ENCODE assay signal across 18 cellular contexts in genomic region chr5:36887532-36887931, GRCh38. TPM values are rescaled to one million over a fixed set of nuclear protein-coding genes. Genes with fewer than 3 reads are reported as not detected.
DNase-seq lines count a peak whose midpoint lies in the region; ATAC-seq and TF ChIP-seq lines count a peak whose summit lies in the region.
"Had no signal": no experiment of that assay in that cellular context is flagged by ENCODE, and none has a peak within 500 bp of the region (broad histone marks: within the 10 kb centered on the region; RNA-seq: fewer than 3 reads in every experiment).

No MANE protein-coding gene starts in this region.

- H3K4me2 ChIP-seq in PC-3 (ENCODE audit: low read length) (no peak overlapping the region), smooth muscle cell (no peak overlapping the region)
- H3K4me2 ChIP-seq: A549 had no signal

- H3K79me2 ChIP-seq in PC-3 (ENCODE audit: low read length), result peaks cover 95% of the 10 kb centered on the region
- H3K79me2 ChIP-seq in smooth muscle cell (ENCODE audit: low read depth), result peaks cover 97% of the 10 kb centered on the region

- H3K36me3 ChIP-seq in PC-3 (ENCODE audit: low read depth, low read length) (no peaks in the 10 kb centered on the region), smooth muscle cell (ENCODE audit: low read depth) (no peaks in the 10 kb centered on the region)
- H3K36me3 ChIP-seq: colonic mucosa had no signal

- H3F3A ChIP-seq in PC-3 (ENCODE audit: low read length, unreplicated experiment) (no peaks in the 10 kb centered on the region), smooth muscle cell (ENCODE audit: low read depth) (no peaks in the 10 kb centered on the region)

- DNase-seq in activated CD8-positive, alpha-beta memory T cell treated with anti-CD3 and anti-CD28 coated beads, Interleukin-2, amount 10 ng/mL, durations not matched to agents 7 days and 5 days, result no peak
- DNase-seq in activated CD8-positive, alpha-beta memory T cell treated with anti-CD3 and anti-CD28 coated beads, Interleukin-2, amount 50 U/mL, for 4 hours, result no peak
- peak; percentile 30 for DNase-seq in PC-3
- peak; percentile 80 for DNase-seq in epithelial cell of esophagus (ENCODE audit: low read depth)
- no peak for DNase-seq in smooth muscle cell (lab: John Stamatoyannopoulos, UW; ENCODE audit: unreplicated experiment)
- no peak for DNase-seq in dedifferentiated amniotic fluid mesenchymal stem cell (ENCODE audit: extremely low spot score)
- DNase-seq in NCI-H2107 treated with DMSO at 0.1 percent for 48 hours (lab: John Stamatoyannopoulos, UW; ENCODE audit: unreplicated experiment), result no peak
- DNase-seq: activated CD4-positive, alpha-beta T cell treated with anti-CD3 and anti-CD28 coated beads for 4 hours; amygdala; colonic mucosa; H9; head of caudate nucleus; kidney; upper lobe of left lung had no signal

- no peak overlapping the region for H2AFZ ChIP-seq in PC-3 (ENCODE audit: low read length)
- H2AFZ ChIP-seq in smooth muscle cell (ENCODE audit: low read depth), result no peak overlapping the region
- H2AFZ ChIP-seq: parathyroid adenoma had no signal

- POLR2A ChIA-PET in PC-3 (lab: Charles Lee; ENCODE audit: unreplicated experiment), result no interaction called here

- H3K4me1 ChIP-seq in PC-3 (ENCODE audit: insufficient read depth, low read length) (peaks cover 9% of the 10 kb centered on the region; the same call in 1 of the 2 replicates), smooth muscle cell (ENCODE audit: low read depth) (no peaks in the 10 kb centered on the region)
- H3K4me1 ChIP-seq: colonic mucosa had no signal

- CTCF ChIA-PET in activated CD8-positive, alpha-beta memory T cell treated with anti-CD3 and anti-CD28 coated beads, Interleukin-2, amount 10 ng/mL, durations not matched to agents 7 days and 5 days (lab: Charles Lee), result interaction anchor here (1.5 kb wide), 1 partner anchor 10 kb away, joined by 3 read pairs; no protein-coding TSS in a partner anchor
- CTCF ChIA-PET in PC-3 (lab: Charles Lee), result no interaction called here

- H3K4me1 Mint-ChIP-seq in activated CD8-positive, alpha-beta memory T cell treated with anti-CD3 and anti-CD28 coated beads, Interleukin-2, amount 10 ng/mL, durations not matched to agents 7 days and 5 days, result peaks cover 38% of the 10 kb centered on the region

- H3K9me2 ChIP-seq in PC-3 (replicated peaks; ENCODE audit: low read length), result no peaks in the 10 kb centered on the region

- H3K4me3 ChIP-seq in PC-3 (ENCODE audit: low read length), result no peak overlapping the region
- no peak overlapping the region for H3K4me3 ChIP-seq in epithelial cell of esophagus (ENCODE audit: low read length)
- no peak overlapping the region for H3K4me3 ChIP-seq in smooth muscle cell
- H3K4me3 ChIP-seq: A549, colonic mucosa, upper lobe of left lung had no signal

- TF ChIP-seq CTCF in PC-3 (conservative IDR thresholded peaks at IDR 0.05; ENCODE audit: low read depth, low read length) (no peak), epithelial cell of esophagus (IDR thresholded peaks at IDR 0.05; ENCODE audit: insufficient read depth, low read depth, low read length, missing control alignments) (no peak), smooth muscle cell (IDR thresholded peaks at IDR 0.05; ENCODE audit: borderline replicate concordance, insufficient read depth, poor library complexity, severe bottlenecking) (no peak)

- H3K27me3 ChIP-seq in PC-3 (ENCODE audit: low read length) (no peaks in the 10 kb centered on the region), smooth muscle cell (ENCODE audit: low read depth) (no peaks in the 10 kb centered on the region)
- H3K27me3 ChIP-seq: colonic mucosa, upper lobe of left lung had no signal

- H3K27me3 Mint-ChIP-seq in activated CD8-positive, alpha-beta memory T cell treated with anti-CD3 and anti-CD28 coated beads, Interleukin-2, amount 10 ng/mL, durations not matched to agents 7 days and 5 days, result no peaks in the 10 kb centered on the region

- H3K27ac ChIP-seq in PC-3 (ENCODE audit: low read length) (no peak overlapping the region), smooth muscle cell (ENCODE audit: low read depth) (peak overlapping the region; percentile 48)
- H3K27ac ChIP-seq: A549, colonic mucosa, parathyroid adenoma, upper lobe of left lung had no signal

- intact Hi-C loops in PC-3 (cut with micrococcal nuclease), result no loop called here

- H3K9ac ChIP-seq in PC-3 (ENCODE audit: low read length) (no peak overlapping the region), smooth muscle cell (ENCODE audit: low read depth) (peak overlapping the region; percentile 12)
- H3K9ac ChIP-seq: parathyroid adenoma had no signal

- H3K9me3 ChIP-seq in PC-3 (ENCODE audit: low read length) (no peaks in the 10 kb centered on the region), smooth muscle cell (replicated peaks; ENCODE audit: low read depth) (no peaks in the 10 kb centered on the region)
- H3K9me3 ChIP-seq: A549, colonic mucosa, upper lobe of left lung had no signal

- H4K20me1 ChIP-seq in PC-3 (ENCODE audit: low read length), result peaks cover 20% of the 10 kb centered on the region
- peaks cover 97% of the 10 kb centered on the region for H4K20me1 ChIP-seq in smooth muscle cell (ENCODE audit: low read depth)

- peaks cover 26% of the 10 kb centered on the region for H3K36me3 Mint-ChIP-seq in activated CD8-positive, alpha-beta memory T cell treated with anti-CD3 and anti-CD28 coated beads, Interleukin-2, amount 10 ng/mL, durations not matched to agents 7 days and 5 days

- no TSS peak for BruUV-seq in PC-3 (replicated peaks; lab: Mats Ljungman, UMichigan)

- ATAC-seq in activated CD8-positive, alpha-beta memory T cell treated with anti-CD3 and anti-CD28 coated beads, Interleukin-2, amount 10 ng/mL, durations not matched to agents 7 days and 5 days, result no peak
- ATAC-seq in PC-3 (peak; percentile 59), GM21360 (IDR thresholded peaks at IDR 0.05; ENCODE audit: unreplicated experiment) (no peak)
- ATAC-seq: A549 had no signal

- H3K9me3 Mint-ChIP-seq in activated CD8-positive, alpha-beta memory T cell treated with anti-CD3 and anti-CD28 coated beads, Interleukin-2, amount 10 ng/mL, durations not matched to agents 7 days and 5 days (ENCODE audit: low read depth), result peaks cover 2% of the 10 kb centered on the region

- peak overlapping the region; percentile 4 for H3K27ac Mint-ChIP-seq in activated CD8-positive, alpha-beta memory T cell treated with anti-CD3 and anti-CD28 coated beads, Interleukin-2, amount 10 ng/mL, durations not matched to agents 7 days and 5 days
- H3K27ac Mint-ChIP-seq: H9; T-helper 1 cell treated with Interleukin-12 subunit alpha and Interleukin-12 subunit beta and Interleukin-4 antibody, amounts not matched to agents 30 μg/mL and 1 μg/mL, for 36 hours had no signal

- H3K4me3 Mint-ChIP-seq in activated CD8-positive, alpha-beta memory T cell treated with anti-CD3 and anti-CD28 coated beads, Interleukin-2, amount 10 ng/mL, durations not matched to agents 7 days and 5 days, result no peak overlapping the region
- H3K4me3 Mint-ChIP-seq: H9; T-helper 1 cell treated with Interleukin-12 subunit alpha and Interleukin-12 subunit beta and Interleukin-4 antibody, amounts not matched to agents 30 μg/mL and 1 μg/mL, for 36 hours had no signal

RNA-seq across cellular contexts. Expression of gene NIPBL, which starts 11.0 kb away (rescaled TPM):
- 10 to 100 TPM; 56.8 to 57.1 TPM for total RNA-seq in activated CD8-positive, alpha-beta memory T cell treated with anti-CD3 and anti-CD28 coated beads, Interleukin-2, amount 10 ng/mL, durations not matched to agents 7 days and 5 days
- total RNA-seq in PC-3 (2014; rRNA removed) (16.8 and 24.8 TPM in 2 replicates), smooth muscle cell (46.3 and 46.4 TPM in 2 replicates)
- 14.7 and 15.4 TPM in 2 replicates for polyA plus RNA-seq in smooth muscle cell

Comparison
In these comparisons a context has a peak if more than half of its experiments do, and no peak if none do; other contexts are left out.
1. DNase-seq: peak in PC-3 (single experiment) and epithelial cell of esophagus (single experiment); none in activated CD8-positive, alpha-beta memory T cell treated with anti-CD3 and anti-CD28 coated beads, Interleukin-2, amount 10 ng/mL, durations not matched to agents 7 days and 5 days (single experiment), activated CD8-positive, alpha-beta memory T cell treated with anti-CD3 and anti-CD28 coated beads, Interleukin-2, amount 50 U/mL, for 4 hours (single experiment), smooth muscle cell (single experiment), dedifferentiated amniotic fluid mesenchymal stem cell (single experiment) and NCI-H2107 treated with DMSO at 0.1 percent for 48 hours (single experiment).